In genomic region chr1:30764939-30765582, GRCh38 we compare ENCODE assay signal across 12 cellular contexts.
DNase-seq lines count a peak whose midpoint lies in the region; ATAC-seq and TF ChIP-seq lines count a peak whose summit lies in the region.
"Had no signal": no experiment of that assay in that cellular context is flagged by ENCODE, and none has a peak within 500 bp of the region (broad histone marks: within the 10 kb centered on the region; RNA-seq: fewer than 3 reads in every experiment).

No MANE protein-coding gene starts in this region.

- H3K4me3 Mint-ChIP-seq in activated naive CD8-positive, alpha-beta T cell: peak overlapping the region; percentile 27

- POLR2A ChIA-PET in GM10248 (lab: Yijun Ruan, JAX): interaction anchor here (1.5 to 4.2 kb wide), 3 partner anchors 11 to 14 kb away, joined by 7 to 19 read pairs (median 8); no protein-coding TSS in a partner anchor

- ATAC-seq in GM18909 (IDR thresholded peaks at IDR 0.05; ENCODE audit: poor library complexity, unreplicated experiment) (peak; percentile 39), HG03039 (IDR thresholded peaks at IDR 0.05; ENCODE audit: unreplicated experiment) (peak; percentile 33), HG03025 (IDR thresholded peaks at IDR 0.05; ENCODE audit: low FRiP score, unreplicated experiment) (no peak), SK-N-SH treated with all-trans-retinoic acid at 6 μM for 48 hours (no peak)
- ATAC-seq: body of pancreas had no signal

- TF ChIP-seq CTCF in GM10248 (IDR thresholded peaks at IDR 0.05; ENCODE audit: control extremely low read depth, extremely low read depth, low read depth, missing control alignments): no peak
- TF ChIP-seq CTCF in coronary artery (IDR thresholded peaks at IDR 0.05): no peak

- DNase-seq in GM10248 (ENCODE audit: extremely low spot score): peak; percentile 71
- no peak for DNase-seq in coronary artery (ENCODE audit: low spot score)
- no peak for DNase-seq in NCI-H2029 treated with DMSO at 0.1 percent for 48 hours (lab: John Stamatoyannopoulos, UW)
- DNase-seq: AML-193, body of pancreas, MM.1S, stomach had no signal

- H3K9me3 Mint-ChIP-seq in activated naive CD8-positive, alpha-beta T cell (ENCODE audit: low read depth): no peaks in the 10 kb centered on the region

- peaks cover 61% of the 10 kb centered on the region for H3K4me1 Mint-ChIP-seq in activated naive CD8-positive, alpha-beta T cell (ENCODE audit: low read depth)

- no peak overlapping the region for H3K4me3 ChIP-seq in coronary artery
- H3K4me3 ChIP-seq: body of pancreas, stomach had no signal

- no peak overlapping the region for H3K27ac ChIP-seq in coronary artery
- H3K27ac ChIP-seq: body of pancreas had no signal

- CTCF ChIA-PET in GM10248 (lab: Yijun Ruan, JAX): interaction anchor here (1.0 to 22.9 kb wide), 6 partner anchors 7 to 46 kb away, joined by 3 to 449 read pairs (median 15); partner anchors contain the start of gene LAPTM5

- H3K36me3 Mint-ChIP-seq in activated naive CD8-positive, alpha-beta T cell: no peaks in the 10 kb centered on the region

- no peaks in the 10 kb centered on the region for H3K27me3 Mint-ChIP-seq in activated naive CD8-positive, alpha-beta T cell

- peak overlapping the region; percentile 95 for H3K27ac Mint-ChIP-seq in activated naive CD8-positive, alpha-beta T cell

TF ChIP-seq in SK-N-SH treated with all-trans-retinoic acid at 6 μM for 48 hours, 23 proteins besides CTCF, POLR2A, EP300 and RAD21:
- TF ChIP-seq ZC3H10 (CRISPR knock-in tag; IDR thresholded peaks at IDR 0.05) (no peak), PPARA (CRISPR knock-in tag; IDR thresholded peaks at IDR 0.05; ENCODE audit: borderline replicate concordance) (no peak), TCF4 (CRISPR knock-in tag; IDR thresholded peaks at IDR 0.05; ENCODE audit: borderline replicate concordance) (no peak)
- TF ChIP-seq, protein P1, sequence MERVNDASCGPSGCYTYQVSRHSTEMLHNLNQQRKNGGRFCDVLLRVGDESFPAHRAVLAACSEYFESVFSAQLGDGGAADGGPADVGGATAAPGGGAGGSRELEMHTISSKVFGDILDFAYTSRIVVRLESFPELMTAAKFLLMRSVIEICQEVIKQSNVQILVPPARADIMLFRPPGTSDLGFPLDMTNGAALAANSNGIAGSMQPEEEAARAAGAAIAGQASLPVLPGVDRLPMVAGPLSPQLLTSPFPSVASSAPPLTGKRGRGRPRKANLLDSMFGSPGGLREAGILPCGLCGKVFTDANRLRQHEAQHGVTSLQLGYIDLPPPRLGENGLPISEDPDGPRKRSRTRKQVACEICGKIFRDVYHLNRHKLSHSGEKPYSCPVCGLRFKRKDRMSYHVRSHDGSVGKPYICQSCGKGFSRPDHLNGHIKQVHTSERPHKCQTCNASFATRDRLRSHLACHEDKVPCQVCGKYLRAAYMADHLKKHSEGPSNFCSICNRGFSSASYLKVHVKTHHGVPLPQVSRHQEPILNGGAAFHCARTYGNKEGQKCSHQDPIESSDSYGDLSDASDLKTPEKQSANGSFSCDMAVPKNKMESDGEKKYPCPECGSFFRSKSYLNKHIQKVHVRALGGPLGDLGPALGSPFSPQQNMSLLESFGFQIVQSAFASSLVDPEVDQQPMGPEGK (CRISPR knock-in tag; IDR thresholded peaks at IDR 0.05; ENCODE audit: borderline replicate concordance): no peak

Comparison
In these comparisons a context has a peak if more than half of its experiments do, and no peak if none do; other contexts are left out.
1. ATAC-seq: peak in GM18909 (single experiment) and HG03039 (single experiment); none in HG03025 (single experiment) and SK-N-SH treated with all-trans-retinoic acid at 6 μM for 48 hours (single experiment).